In the genomic region with DNA sequence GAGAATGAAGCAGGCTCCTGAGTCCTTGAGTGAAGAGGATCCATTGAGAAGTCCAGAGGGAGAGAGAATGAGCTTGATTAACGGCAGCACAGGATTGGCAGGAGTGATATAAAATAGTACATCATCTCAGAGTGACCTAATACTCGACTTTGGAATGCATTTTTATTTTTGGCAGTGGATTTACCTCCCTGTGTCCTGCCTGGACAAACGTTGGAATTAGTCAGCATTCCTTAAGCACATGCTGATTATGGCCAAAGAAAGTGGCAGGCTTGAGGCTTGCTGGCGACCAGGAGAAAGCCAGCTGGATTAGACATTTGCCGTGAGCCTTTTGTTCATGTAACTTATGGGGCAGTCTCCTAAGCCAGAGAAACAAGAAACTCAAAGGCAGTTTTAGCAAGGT, we compare ENCODE assay signal across 13 cellular contexts. TPM values are rescaled to one million over a fixed set of nuclear protein-coding genes. Genes with fewer than 3 reads are reported as not detected.
DNase-seq lines count a peak whose midpoint lies in the region; ATAC-seq, FAIRE-seq and TF ChIP-seq lines count a peak whose summit lies in the region.
"Had no signal": no experiment of that assay in that cellular context is flagged by ENCODE, and none has a peak within 500 bp of the region (broad histone marks: within the 10 kb centered on the region; RNA-seq: fewer than 3 reads in every experiment).

No MANE protein-coding gene starts in this region.

- H4K20me1 ChIP-seq in astrocyte (ENCODE audit: insufficient read depth, low read length) = peaks cover 80% of the 10 kb centered on the region

- H3K4me3 Mint-ChIP-seq in astrocyte (ENCODE audit: unreplicated experiment) = no peak overlapping the region
- peak overlapping the region; percentile 18 for H3K4me3 Mint-ChIP-seq in stimulated activated memory B cell treated with anti-CD40 and anti-IgM and Interleukin-4, amounts not matched to agents 10 μg/mL and 1 μg/mL and 100 μg/mL, for 72 hours
- no peak overlapping the region for H3K4me3 Mint-ChIP-seq in activated T-cell treated with anti-CD3 and anti-CD28 coated beads, Interleukin-2, amount 50 U/mL, for 72 hours
- H3K4me3 Mint-ChIP-seq: naive thymus-derived CD4-positive, alpha-beta T cell had no signal

- H3K36me3 ChIP-seq in astrocyte (ENCODE audit: insufficient read depth, low read length) = no peaks in the 10 kb centered on the region

- H3K27me3 ChIP-seq in astrocyte (ENCODE audit: insufficient read depth, low read length) = no peaks in the 10 kb centered on the region

- no peaks in the 10 kb centered on the region for H3K9me3 ChIP-seq in astrocyte (ENCODE audit: insufficient read depth, low read depth, low read length)

- peak; percentile 75 to 86 for ATAC-seq in left cardiac atrium
- ATAC-seq in stimulated activated memory B cell treated with anti-CD40 and anti-IgM and Interleukin-4, amounts not matched to agents 10 μg/mL and 1 μg/mL and 100 μg/mL, for 72 hours = no peak
- ATAC-seq in activated T-cell treated with anti-CD3 and anti-CD28 coated beads, Interleukin-2, amount 50 U/mL, for 72 hours (replicated peaks in 1 of 2) = no peak
- ATAC-seq: naive thymus-derived CD4-positive, alpha-beta T cell had no signal

- peaks cover 1% of the 10 kb centered on the region for H3K9me3 Mint-ChIP-seq in astrocyte (ENCODE audit: unreplicated experiment)
- no peaks in the 10 kb centered on the region for H3K9me3 Mint-ChIP-seq in stimulated activated memory B cell treated with anti-CD40 and anti-IgM and Interleukin-4, amounts not matched to agents 10 μg/mL and 1 μg/mL and 100 μg/mL, for 72 hours
- no peaks in the 10 kb centered on the region for H3K9me3 Mint-ChIP-seq in activated T-cell treated with anti-CD3 and anti-CD28 coated beads, Interleukin-2, amount 50 U/mL, for 72 hours
- H3K9me3 Mint-ChIP-seq: naive thymus-derived CD4-positive, alpha-beta T cell had no signal

- TF ChIP-seq CTCF in astrocyte (IDR thresholded peaks at IDR 0.05; ENCODE audit: insufficient read depth, low read depth, low read length) = no peak

- intact Hi-C loops in left cardiac atrium (cut with DNase I) = no loop called here

- peak overlapping the region; percentile 44 for H3K27ac ChIP-seq in astrocyte (ENCODE audit: low read depth, low read length)

- H3K9ac ChIP-seq in astrocyte (ENCODE audit: low read length) = peak overlapping the region; percentile 34

- H3K27me3 Mint-ChIP-seq in astrocyte (ENCODE audit: low read depth, unreplicated experiment) = no peaks in the 10 kb centered on the region
- H3K27me3 Mint-ChIP-seq in stimulated activated memory B cell treated with anti-CD40 and anti-IgM and Interleukin-4, amounts not matched to agents 10 μg/mL and 1 μg/mL and 100 μg/mL, for 72 hours = no peaks in the 10 kb centered on the region
- no peaks in the 10 kb centered on the region for H3K27me3 Mint-ChIP-seq in activated T-cell treated with anti-CD3 and anti-CD28 coated beads, Interleukin-2, amount 50 U/mL, for 72 hours (ENCODE audit: low read depth)
- H3K27me3 Mint-ChIP-seq: naive thymus-derived CD4-positive, alpha-beta T cell had no signal

- peaks cover 60% of the 10 kb centered on the region for H3K4me1 Mint-ChIP-seq in astrocyte (ENCODE audit: low read depth, unreplicated experiment)
- H3K4me1 Mint-ChIP-seq in stimulated activated memory B cell treated with anti-CD40 and anti-IgM and Interleukin-4, amounts not matched to agents 10 μg/mL and 1 μg/mL and 100 μg/mL, for 72 hours = peaks cover 93% of the 10 kb centered on the region
- peaks cover 67% of the 10 kb centered on the region for H3K4me1 Mint-ChIP-seq in activated T-cell treated with anti-CD3 and anti-CD28 coated beads, Interleukin-2, amount 50 U/mL, for 72 hours (ENCODE audit: low read depth)

- H3K4me1 ChIP-seq in astrocyte (ENCODE audit: insufficient read depth, low read length) = peaks cover 26% of the 10 kb centered on the region

- H3K36me3 Mint-ChIP-seq in astrocyte (ENCODE audit: low read depth, unreplicated experiment) = no peaks in the 10 kb centered on the region
- peaks cover 12% of the 10 kb centered on the region for H3K36me3 Mint-ChIP-seq in stimulated activated memory B cell treated with anti-CD40 and anti-IgM and Interleukin-4, amounts not matched to agents 10 μg/mL and 1 μg/mL and 100 μg/mL, for 72 hours
- no peaks in the 10 kb centered on the region for H3K36me3 Mint-ChIP-seq in activated T-cell treated with anti-CD3 and anti-CD28 coated beads, Interleukin-2, amount 50 U/mL, for 72 hours (ENCODE audit: insufficient read depth in 2 of 2)

- no peak overlapping the region for H2AFZ ChIP-seq in astrocyte (ENCODE audit: low read depth, low read length)

- FAIRE-seq in GM19239 (lab: Jason Lieb, UNC) (peak; percentile 18), astrocyte (lab: Jason Lieb, UNC) (peak; percentile 78)
- FAIRE-seq: endometrium, G401.6 had no signal

- H3K4me3 ChIP-seq in astrocyte (ENCODE audit: insufficient read depth, low read depth, low read length) = no peak overlapping the region

- peak overlapping the region; percentile 66 for H3K4me2 ChIP-seq in astrocyte (ENCODE audit: low read length)

- DNase-seq in GM19239 (ENCODE audit: insufficient read length, low spot score) (no peak), astrocyte (ENCODE audit: low read depth) (peak; percentile 95), left cardiac atrium (peak; percentile 27), occipital lobe (lab: John Stamatoyannopoulos, UW) (no peak), islet precursor cell (no peak)
- DNase-seq in stimulated activated CD4-positive, alpha-beta T cell treated with anti-CD3 and anti-CD28 coated beads, Interleukin-4, amount 100 ng/mL, for 1 hour = no peak
- DNase-seq in activated T-cell treated with anti-CD3 and anti-CD28 coated beads, Interleukin-2, amount 50 U/mL, for 72 hours = no peak
- DNase-seq: naive thymus-derived CD4-positive, alpha-beta T cell; NCI-H1092 treated with DMSO at 0.1 percent for 48 hours; RPMI8226 had no signal

- peak overlapping the region; percentile 0 for H3K27ac Mint-ChIP-seq in astrocyte (ENCODE audit: unreplicated experiment)
- peak overlapping the region; percentile 62 for H3K27ac Mint-ChIP-seq in stimulated activated memory B cell treated with anti-CD40 and anti-IgM and Interleukin-4, amounts not matched to agents 10 μg/mL and 1 μg/mL and 100 μg/mL, for 72 hours
- H3K27ac Mint-ChIP-seq in activated T-cell treated with anti-CD3 and anti-CD28 coated beads, Interleukin-2, amount 50 U/mL, for 72 hours = no peak overlapping the region

- peaks cover 81% of the 10 kb centered on the region for H3K79me2 ChIP-seq in astrocyte (ENCODE audit: insufficient read depth, low read length)

RNA-seq across cellular contexts. Expression of a gene that starts 22.9 kb away (rescaled TPM):
- total RNA-seq in astrocyte (17.4 and 17.7 TPM in 2 replicates), left cardiac atrium (10 to 100 TPM; 10.8 to 13.7 TPM), occipital lobe (21.4 TPM)
- 10 to 100 TPM; 18.4 to 21.5 TPM for total RNA-seq in activated T-cell treated with anti-CD3 and anti-CD28 coated beads, Interleukin-2, amount 50 U/mL, for 72 hours

Comparison
In these comparisons a context has a peak if more than half of its experiments do, and no peak if none do; other contexts are left out.
1. DNase-seq: peak in astrocyte (single experiment) and left cardiac atrium (single experiment); none in GM19239 (single experiment), stimulated activated CD4-positive, alpha-beta T cell treated with anti-CD3 and anti-CD28 coated beads, Interleukin-4, amount 100 ng/mL, for 1 hour (single experiment), activated T-cell treated with anti-CD3 and anti-CD28 coated beads, Interleukin-2, amount 50 U/mL, for 72 hours (0 of 2), occipital lobe (single experiment) and islet precursor cell (single experiment).
2. ATAC-seq: peak in left cardiac atrium (2 of 2); none in stimulated activated memory B cell treated with anti-CD40 and anti-IgM and Interleukin-4, amounts not matched to agents 10 μg/mL and 1 μg/mL and 100 μg/mL, for 72 hours (single experiment) and activated T-cell treated with anti-CD3 and anti-CD28 coated beads, Interleukin-2, amount 50 U/mL, for 72 hours (0 of 2).